In genomic region chr1:244005455-244005854, GRCh38 we compare ENCODE assay signal across 33 cellular contexts. TPM values are rescaled to one million over a fixed set of nuclear protein-coding genes. Genes with fewer than 3 reads are reported as not detected.
DNase-seq lines count a peak whose midpoint lies in the region; ATAC-seq, FAIRE-seq and TF ChIP-seq lines count a peak whose summit lies in the region.
"Had no signal": no experiment of that assay in that cellular context is flagged by ENCODE, and none has a peak within 500 bp of the region (broad histone marks: within the 10 kb centered on the region; RNA-seq: fewer than 3 reads in every experiment).

No MANE protein-coding gene starts in this region.

- FAIRE-seq in HepG2 (lab: Jason Lieb, UNC), result no peak
- FAIRE-seq in K562 (lab: Jason Lieb, UNC), result no peak
- FAIRE-seq: A204.1, A549, D721Med had no signal

- TF ChIP-seq CTCF in HepG2 (CRISPR knock-in tag; IDR thresholded peaks at IDR 0.05) (no peak), right lobe of liver (IDR thresholded peaks at IDR 0.05) (no peak), K562 (IDR thresholded peaks at IDR 0.05 in 2 of 3, conservative IDR thresholded peaks at IDR 0.05 in 1 of 3; ENCODE audit: insufficient read depth in 2 of 3, low read depth in 1 of 3, low read length in 3 of 3) (no peak)

- TF ChIP-seq EP300 in HepG2 (IDR thresholded peaks at IDR 0.05; ENCODE audit: low read depth in 2 of 2, low read length in 2 of 2) (no peak), HepG2 (CRISPR knock-in tag; IDR thresholded peaks at IDR 0.05; ENCODE audit: borderline replicate concordance) (no peak), K562 (IDR thresholded peaks at IDR 0.05; ENCODE audit: low read length) (no peak)

- DNase-seq in HepG2 (ENCODE audit: low spot score) (no peak), right lobe of liver (no peak), K562 (ENCODE audit: extremely low read depth in 1 of 4, low spot score in 3 of 4) (no peak), islet precursor cell (peak; percentile 2), Right ventricle myocardium inferior (ENCODE audit: missing footprints) (no peak)
- DNase-seq: 8988T; ACHN; AML-193; BE2C; C1 segment of cervical spinal cord; Caco-2; Calu3; CD4-positive, alpha-beta memory T cell; CD4-positive, alpha-beta T cell; CD4-positive, CD25-positive, alpha-beta regulatory T cell; CD8-positive, alpha-beta memory T cell; CD8-positive, alpha-beta T cell; COR-L47; DMS 273 treated with DMSO at 0.1 percent for 48 hours; DMS153; DMS53; DMS79; DMS79 treated with DMSO at 0.1 percent for 48 hours; DND-41; EL had no signal

- H3K4me3 ChIP-seq in HepG2 (replicated peaks in 1 of 3; ENCODE audit: insufficient read depth in 1 of 3, low read depth in 2 of 3, low read length in 3 of 3), result no peak overlapping the region
- H3K4me3 ChIP-seq in right lobe of liver, result no peak overlapping the region
- no peak overlapping the region for H3K4me3 ChIP-seq in K562
- H3K4me3 ChIP-seq: A549; BLaER1; BLaER1 treated with 17β-estradiol and CSF1 and Interleukin-3, amounts not matched to agents 10 nM and 100 nM had no signal

- CTCF ChIA-PET in HepG2 (lab: Yijun Ruan, JAX; ENCODE audit: low intra/inter-chr PET ratio, low total read pairs) (no interaction called here), K562 (lab: Yijun Ruan, JAX; ENCODE audit: low intra/inter-chr PET ratio) (no interaction called here)

- BruUV-seq in HepG2 (replicated peaks; lab: Mats Ljungman, UMichigan), result no TSS peak
- BruUV-seq in K562 (replicated peaks; lab: Mats Ljungman, UMichigan), result no TSS peak

- H3K4me2 ChIP-seq in HepG2 (ENCODE audit: low read depth, low read length) (no peak overlapping the region), K562 (ENCODE audit: insufficient read depth, low read length) (no peak overlapping the region)
- H3K4me2 ChIP-seq: A549, BLaER1 had no signal

- H3K9ac ChIP-seq in HepG2 (ENCODE audit: insufficient read depth, low read depth, low read length) (no peak overlapping the region), K562 (ENCODE audit: insufficient read depth in 1 of 2, low read depth in 2 of 2, low read length in 2 of 2) (no peak overlapping the region)
- H3K9ac ChIP-seq: BLaER1; BLaER1 treated with 17β-estradiol and CSF1 and Interleukin-3, amounts not matched to agents 10 nM and 100 nM had no signal

- H3K9me3 ChIP-seq in HepG2 (ENCODE audit: low read length), result no peaks in the 10 kb centered on the region
- H3K9me3 ChIP-seq in right lobe of liver, result no peaks in the 10 kb centered on the region
- no peaks in the 10 kb centered on the region for H3K9me3 ChIP-seq in K562 (replicated peaks; ENCODE audit: control insufficient read depth, insufficient read depth, low read depth, low read length)
- H3K9me3 ChIP-seq: A549; BE2C; BLaER1; BLaER1 treated with 17β-estradiol and CSF1 and Interleukin-3, amounts not matched to agents 10 nM and 100 nM; Caco-2 had no signal

- H3K36me3 ChIP-seq in HepG2 (replicated peaks in 1 of 2; ENCODE audit: control insufficient read depth in 1 of 2, insufficient read depth in 2 of 2, low read length in 2 of 2) (no peaks in the 10 kb centered on the region), right lobe of liver (no peaks in the 10 kb centered on the region), K562 (ENCODE audit: control insufficient read depth, insufficient read depth, low read length) (no peaks in the 10 kb centered on the region)
- H3K36me3 ChIP-seq: BE2C; BLaER1; BLaER1 treated with 17β-estradiol and CSF1 and Interleukin-3, amounts not matched to agents 10 nM and 100 nM had no signal

- in situ Hi-C loops in HepG2 (cut with HindIII; ENCODE audit: extremely low pct_ligation_motif_present, low pct_unique_long_range_greater_than_20kb), result no loop called here
- in situ Hi-C loops in K562 (cut with MboI), result no loop called here

- POLR2A ChIA-PET in HepG2 (lab: Yijun Ruan, JAX), result no interaction called here
- POLR2A ChIA-PET in K562 (lab: Yijun Ruan, JAX), result interaction anchor here (1.6 kb wide), 1 partner anchor 9 kb away, joined by 5 read pairs; no protein-coding TSS in a partner anchor

- H2AFZ ChIP-seq in HepG2 (ENCODE audit: low read length) (no peak overlapping the region), K562 (ENCODE audit: low read depth, low read length) (no peak overlapping the region)

- no peak for ATAC-seq in HepG2
- no peak for ATAC-seq in right lobe of liver
- no peak for ATAC-seq in K562
- ATAC-seq in Right ventricle myocardium inferior, result no peak
- ATAC-seq in GM21717 (IDR thresholded peaks at IDR 0.05; ENCODE audit: unreplicated experiment), result no peak
- ATAC-seq: A549; CD8-positive, alpha-beta T cell had no signal

- H4K20me1 ChIP-seq in HepG2 (ENCODE audit: insufficient read depth, low read length), result no peaks in the 10 kb centered on the region
- no peaks in the 10 kb centered on the region for H4K20me1 ChIP-seq in K562 (replicated peaks; ENCODE audit: control insufficient read depth, insufficient read depth, low read length)
- H4K20me1 ChIP-seq: BLaER1; BLaER1 treated with 17β-estradiol and CSF1 and Interleukin-3, amounts not matched to agents 10 nM and 100 nM had no signal

- H3K4me1 ChIP-seq in HepG2 (ENCODE audit: insufficient read depth, low read length), result no peaks in the 10 kb centered on the region
- H3K4me1 ChIP-seq in right lobe of liver, result no peaks in the 10 kb centered on the region
- H3K4me1 ChIP-seq in K562 (replicated peaks in 1 of 2; ENCODE audit: control insufficient read depth in 2 of 2, insufficient read depth in 2 of 2, low read length in 2 of 2), result no peaks in the 10 kb centered on the region
- H3K4me1 ChIP-seq: A549, BE2C, Caco-2 had no signal

- H3K79me2 ChIP-seq in HepG2 (ENCODE audit: insufficient read depth, low read length), result no peaks in the 10 kb centered on the region
- H3K79me2 ChIP-seq in K562 (ENCODE audit: control insufficient read depth, insufficient read depth, low read length), result no peaks in the 10 kb centered on the region

- WGBS in HepG2 (ENCODE audit: low lambda C conversion rate), result 3% methylated on average over 3 of the region's 3 CpGs
- WGBS in right lobe of liver (ENCODE audit: insufficient coverage, low coverage, low lambda C conversion rate, missing lambda C conversion rate), result 79% methylated on average over 3 of the region's 3 CpGs
- 0% methylated on average over 3 of the region's 3 CpGs for WGBS in K562 (ENCODE audit: insufficient coverage, low coverage, missing lambda C conversion rate)

- TF ChIP-seq POLR2A in HepG2 (IDR thresholded peaks at IDR 0.05; ENCODE audit: insufficient read depth in 1 of 2, low read depth in 2 of 2, low read length in 2 of 2) (no peak), right lobe of liver (IDR thresholded peaks at IDR 0.05) (no peak), K562 (conservative IDR thresholded peaks at IDR 0.05) (no peak)

- H3K27me3 ChIP-seq in HepG2 (ENCODE audit: control insufficient read depth in 1 of 2, insufficient read depth in 2 of 2, low read length in 2 of 2) (peaks cover 0 to 17% of the 10 kb centered on the region in 2 experiments; a peak in 4 of 5 replicates), right lobe of liver (no peaks in the 10 kb centered on the region), K562 (ENCODE audit: control insufficient read depth in 2 of 2, insufficient read depth in 2 of 2, low read length in 2 of 2) (peaks cover 6 to 27% of the 10 kb centered on the region in 2 experiments; a peak in 3 of 5 replicates)
- H3K27me3 ChIP-seq: BE2C; BLaER1; BLaER1 treated with 17β-estradiol and CSF1 and Interleukin-3, amounts not matched to agents 10 nM and 100 nM had no signal

- no peak overlapping the region for H3K27ac ChIP-seq in HepG2 (ENCODE audit: extremely low read length, insufficient read depth, low read length)
- H3K27ac ChIP-seq in right lobe of liver, result no peak overlapping the region
- no peak overlapping the region for H3K27ac ChIP-seq in K562 (ENCODE audit: extremely low read depth, low read depth, low read length)
- H3K27ac ChIP-seq: 22Rv1; A549; BLaER1; BLaER1 treated with 17β-estradiol and CSF1 and Interleukin-3, amounts not matched to agents 10 nM and 100 nM; C4-2B had no signal

- intact Hi-C loops in HepG2 (cut with micrococcal nuclease; ENCODE audit: unreplicated experiment) (no loop called here), right lobe of liver (cut with DNase I) (no loop called here), K562 (cut with micrococcal nuclease) (no loop called here), Right ventricle myocardium inferior (cut with DNase I) (no loop called here)

- TF ChIP-seq RAD21 in HepG2 (CRISPR knock-in tag; IDR thresholded peaks at IDR 0.05), result no peak
- TF ChIP-seq RAD21 in K562 (CRISPR knock-in tag; conservative IDR thresholded peaks at IDR 0.05 in 1 of 2, IDR thresholded peaks at IDR 0.05 in 1 of 2), result no peak

- no peaks in the 10 kb centered on the region for H3K9me1 ChIP-seq in K562 (ENCODE audit: control insufficient read depth, insufficient read depth, low read length)

RNA-seq across cellular contexts. Expression of gene ZBTB18, which starts 45.6 kb away (rescaled TPM):
- total RNA-seq in HepG2 (2016; rRNA removed; fragmentation: Illumina TruSeq; extraction: Trizol), result 3.1 TPM in 2 replicates
- 0.44 and 0.51 TPM in 2 replicates for total RNA-seq in HepG2 (2016; cell fraction: cytosol; rRNA removed; fragmentation: Illumina TruSeq; extraction: Trizol; ENCODE audit: low read depth)
- total RNA-seq in HepG2 (2016; cell fraction: insoluble cytoplasmic fraction; rRNA removed; fragmentation: Illumina TruSeq; extraction: Trizol), result 2.8 and 3.3 TPM in 2 replicates
- total RNA-seq in HepG2 (2016; cell fraction: membrane; rRNA removed; fragmentation: Illumina TruSeq; extraction: Trizol), result 2.2 and 2.5 TPM in 2 replicates
- 2.1 and 2.7 TPM in 2 replicates for total RNA-seq in HepG2 (2016; cell fraction: nucleus; rRNA removed; fragmentation: Illumina TruSeq; extraction: Trizol)
- polyA plus RNA-seq in HepG2 (2011; rRNA removed), result 4.3 and 4.4 TPM in 2 replicates
- 2.7 TPM in 2 replicates for polyA plus RNA-seq in HepG2 (2011; cell fraction: cytosol; rRNA removed)
- 8.0 and 9.0 TPM in 2 replicates for polyA plus RNA-seq in HepG2 (2011; cell fraction: nucleus; rRNA removed)
- 3.9 and 4.1 TPM in 2 replicates for polyA plus RNA-seq in HepG2 (2012)
- polyA plus RNA-seq in HepG2 (2016; cell fraction: cytosol; fragmentation: Illumina TruSeq; extraction: Trizol; ENCODE audit: low read depth), result 0.16 and 0.23 TPM in 2 replicates
- 2.4 and 3.0 TPM in 2 replicates for polyA plus RNA-seq in HepG2 (2016; cell fraction: insoluble cytoplasmic fraction; fragmentation: Illumina TruSeq; extraction: Trizol; ENCODE audit: low read depth)
- polyA plus RNA-seq in HepG2 (2016; cell fraction: membrane; fragmentation: Illumina TruSeq; extraction: Trizol; ENCODE audit: low read depth), result 1.1 and 1.4 TPM in 2 replicates
- 6.3 and 6.5 TPM in 2 replicates for polyA plus RNA-seq in HepG2 (2016; cell fraction: nucleus; fragmentation: Illumina TruSeq; extraction: Trizol; ENCODE audit: insufficient read depth, low read depth)
- polyA minus RNA-seq in HepG2 (2011; rRNA and poly(A)+ RNA removed; ENCODE audit: low replicate concordance), result 2.7 and 7.5 TPM in 2 replicates
- 3.6 and 4.1 TPM in 2 replicates for polyA minus RNA-seq in HepG2 (2011; cell fraction: cytosol; rRNA and poly(A)+ RNA removed)
- 4.1 and 4.2 TPM in 2 replicates for polyA minus RNA-seq in HepG2 (2011; cell fraction: nucleus; rRNA and poly(A)+ RNA removed)
- 10 to 100 TPM in 3 of 6 experiments, 1 to 10 TPM in 3; 9.0 to 16.1 (median 10.0) TPM for total RNA-seq in right lobe of liver
- total RNA-seq in K562 (2011; cell fraction: chromatin; rRNA removed; ENCODE audit: low replicate concordance), result 4.1 and 7.6 TPM in 2 replicates
- total RNA-seq in K562 (2011; cell fraction: nucleolus; rRNA removed), result 3.3 and 4.6 TPM in 2 replicates
- total RNA-seq in K562 (2011; cell fraction: nucleoplasm; rRNA removed), result 4.4 and 4.8 TPM in 2 replicates
- 1.4 and 1.5 TPM in 2 replicates for total RNA-seq in K562 (2014; rRNA removed)
- total RNA-seq in K562 (2014; rRNA removed; fragmentation: Illumina TruSeq; extraction: Trizol), result 1.6 and 2.0 TPM in 2 replicates
- 1.6 and 1.7 TPM in 2 replicates for total RNA-seq in K562 (2015; rRNA removed; fragmentation: Illumina TruSeq; extraction: Trizol)
- 2.1 and 2.2 TPM in 2 replicates for total RNA-seq in K562 (2021)
- 2.6 TPM in 2 replicates for polyA plus RNA-seq in K562 (2011; rRNA removed)
- 1.6 and 1.8 TPM in 2 replicates for polyA plus RNA-seq in K562 (2011; cell fraction: cytosol; rRNA removed)
- 6.9 and 7.8 TPM in 2 replicates for polyA plus RNA-seq in K562 (2011; cell fraction: nucleus; rRNA removed)
- polyA plus RNA-seq in K562 (2012), result 1.3 and 1.4 TPM in 2 replicates
- 1.6 TPM in 2 replicates for polyA plus RNA-seq in K562 (2014; fragmentation: Illumina TruSeq; extraction: Trizol)
- polyA plus RNA-seq in K562 (2014; fragmentation: Nextera tagmentation; extraction: Ambion mirVana), result under 1 TPM; 0.13 to 0.24 TPM
- polyA plus RNA-seq in K562 (2014; rRNA removed), result 1.7 and 1.8 TPM in 2 replicates
- 3.7 and 4.1 TPM in 2 replicates for polyA minus RNA-seq in K562 (2011; rRNA and poly(A)+ RNA removed)
- polyA minus RNA-seq in K562 (2011; cell fraction: cytosol; rRNA and poly(A)+ RNA removed), result 1.7 and 2.6 TPM in 2 replicates
- polyA minus RNA-seq in K562 (2011; cell fraction: nucleus; rRNA and poly(A)+ RNA removed), result 2.6 and 4.3 TPM in 2 replicates
- total RNA-seq in Right ventricle myocardium inferior, result 31.0 TPM

Comparison
In these comparisons a context has a peak if more than half of its experiments do, and no peak if none do; other contexts are left out.
1. Of the 241 proteins assayed by ChIP-seq in both HepG2 and K562: peak only in HepG2: RAD51; only in K562: TFE3; in both: none; in neither: 239.